In genomic region chr22:23696326-23696851, GRCh38 we compare ENCODE assay signal across 10 cellular contexts. TPM values are rescaled to one million over a fixed set of nuclear protein-coding genes. Genes with fewer than 3 reads are reported as not detected.
DNase-seq lines count a peak whose midpoint lies in the region; ATAC-seq and TF ChIP-seq lines count a peak whose summit lies in the region.
"Had no signal": no experiment of that assay in that cellular context is flagged by ENCODE, and none has a peak within 500 bp of the region (broad histone marks: within the 10 kb centered on the region; RNA-seq: fewer than 3 reads in every experiment).

No MANE protein-coding gene starts in this region.

- no peak for TF ChIP-seq CTCF in left lung (IDR thresholded peaks at IDR 0.05)
- no peak for TF ChIP-seq CTCF in GM23338 (conservative IDR thresholded peaks at IDR 0.05; ENCODE audit: low read depth in 2 of 2)

- no peak overlapping the region for H2BK5ac ChIP-seq in trophoblast cell (ENCODE audit: low read depth, low read length, poor library complexity)

- H3K9me3 ChIP-seq in left lung = no peaks in the 10 kb centered on the region
- peaks cover 3% of the 10 kb centered on the region for H3K9me3 ChIP-seq in trophoblast cell (ENCODE audit: insufficient read depth, low read depth, low read length)
- H3K9me3 ChIP-seq: ovary, SJSA1 had no signal

- H3K79me1 ChIP-seq in trophoblast cell (ENCODE audit: low read length) = no peaks in the 10 kb centered on the region

- no peaks in the 10 kb centered on the region for H3K9me2 ChIP-seq in GM23338 (ENCODE audit: insufficient read depth)

- no peaks in the 10 kb centered on the region for H3F3A ChIP-seq in GM23338 (replicated peaks; ENCODE audit: low read depth)

- no peak overlapping the region for H4K8ac ChIP-seq in trophoblast cell (ENCODE audit: low read depth, low read length)

- peak; percentile 72 for DNase-seq in activated CD8-positive, alpha-beta memory T cell treated with anti-CD3 and anti-CD28 coated beads, Interleukin-2, amount 50 U/mL, for 4 hours
- DNase-seq in left lung (peak; percentile 48 to 86), GM03348 (ENCODE audit: low spot score) (no peak), trophoblast cell (no peak), GM23338 (ENCODE audit: low spot score) (no peak)
- peak; percentile 61 for DNase-seq in stimulated activated naive B cell treated with anti-CD40 and anti-IgM and Interleukin-4, amounts not matched to agents 10 μg/mL and 1 μg/mL and 100 μg/mL, for 72 hours

- no peak overlapping the region for H2AFZ ChIP-seq in trophoblast cell (ENCODE audit: insufficient read depth, low read length, poor library complexity)
- no peak overlapping the region for H2AFZ ChIP-seq in GM23338

- H3K9me3 Mint-ChIP-seq in stimulated activated naive B cell treated with anti-CD40 and anti-IgM and Interleukin-4, amounts not matched to agents 10 μg/mL and 1 μg/mL and 100 μg/mL, for 72 hours = no peaks in the 10 kb centered on the region
- no peaks in the 10 kb centered on the region for H3K9me3 Mint-ChIP-seq in GM23338

- peak overlapping the region; percentile 98 for H3K27ac Mint-ChIP-seq in stimulated activated naive B cell treated with anti-CD40 and anti-IgM and Interleukin-4, amounts not matched to agents 10 μg/mL and 1 μg/mL and 100 μg/mL, for 72 hours
- no peak overlapping the region; the same call in 1 of the 2 replicates for H3K27ac Mint-ChIP-seq in GM23338

- whole genome bisulfite sequencing in trophoblast cell (ENCODE audit: extremely low coverage, insufficient coverage, insufficient read length) = no CpG with 5 or more reads among the region's 13 CpGs

- no peak overlapping the region for H2BK120ac ChIP-seq in trophoblast cell (ENCODE audit: insufficient read depth, low read length, poor library complexity)

- H3K79me2 ChIP-seq in trophoblast cell (ENCODE audit: control insufficient read depth, insufficient read depth, low read length, poor library complexity) (no peaks in the 10 kb centered on the region), GM23338 (replicated peaks; ENCODE audit: insufficient read depth) (peaks cover 9% of the 10 kb centered on the region)

- H4K91ac ChIP-seq in trophoblast cell (ENCODE audit: low read depth, low read length) = no peak overlapping the region

- intact Hi-C loops in left lung (cut with DNase I) = no loop called here

- no peaks in the 10 kb centered on the region for H3K27me3 ChIP-seq in left lung
- no peaks in the 10 kb centered on the region for H3K27me3 ChIP-seq in trophoblast cell (ENCODE audit: insufficient read depth, low read length)
- H3K27me3 ChIP-seq in GM23338 (ENCODE audit: insufficient read depth) = no peaks in the 10 kb centered on the region
- H3K27me3 ChIP-seq: ovary, SJSA1 had no signal

- peaks cover 0 to 24% of the 10 kb centered on the region in 2 donors for H3K4me1 ChIP-seq in left lung
- no peaks in the 10 kb centered on the region for H3K4me1 ChIP-seq in trophoblast cell (ENCODE audit: control insufficient read depth in 1 of 2, insufficient read depth in 2 of 2, low read length in 2 of 2)
- H3K4me1 ChIP-seq in GM23338 (ENCODE audit: insufficient read depth) = no peaks in the 10 kb centered on the region
- H3K4me1 ChIP-seq: SJSA1 had no signal

- H3K23ac ChIP-seq in trophoblast cell (ENCODE audit: low read length) = no peak overlapping the region

- H4K12ac ChIP-seq in trophoblast cell (ENCODE audit: low read depth, low read length) = no peak overlapping the region

- H3K4ac ChIP-seq in trophoblast cell (ENCODE audit: low read depth, low read length) = no peak overlapping the region

- no peaks in the 10 kb centered on the region for H3K27me3 Mint-ChIP-seq in stimulated activated naive B cell treated with anti-CD40 and anti-IgM and Interleukin-4, amounts not matched to agents 10 μg/mL and 1 μg/mL and 100 μg/mL, for 72 hours
- H3K27me3 Mint-ChIP-seq in GM23338 (ENCODE audit: insufficient read depth, low read depth, poor library complexity) = peaks cover 8% of the 10 kb centered on the region

- peaks cover 14% of the 10 kb centered on the region for H4K20me1 ChIP-seq in GM23338 (replicated peaks; ENCODE audit: insufficient read depth)

- no peak overlapping the region for H3K4me2 ChIP-seq in trophoblast cell (ENCODE audit: low read length)
- H3K4me2 ChIP-seq in GM23338 = no peak overlapping the region

- H3K9ac ChIP-seq in trophoblast cell (ENCODE audit: low read length) = no peak overlapping the region

- no peak overlapping the region for H2BK12ac ChIP-seq in trophoblast cell (ENCODE audit: low read length)

- H3K18ac ChIP-seq in trophoblast cell (ENCODE audit: low read length) = no peak overlapping the region

- H3K36me3 ChIP-seq in left lung = peaks cover 0 to 73% of the 10 kb centered on the region in 2 donors
- H3K36me3 ChIP-seq in trophoblast cell (ENCODE audit: control insufficient read depth in 1 of 2, insufficient read depth in 2 of 2, low read length in 2 of 2) = peaks cover 33 to 49% of the 10 kb centered on the region in 2 experiments
- H3K36me3 ChIP-seq in GM23338 (ENCODE audit: insufficient read depth) = peaks cover 18% of the 10 kb centered on the region
- H3K36me3 ChIP-seq: ovary had no signal

- H3K4me3 Mint-ChIP-seq in stimulated activated naive B cell treated with anti-CD40 and anti-IgM and Interleukin-4, amounts not matched to agents 10 μg/mL and 1 μg/mL and 100 μg/mL, for 72 hours = peak overlapping the region; percentile 79 to 80
- no peak overlapping the region for H3K4me3 Mint-ChIP-seq in GM23338

- ATAC-seq in GM19328 (IDR thresholded peaks at IDR 0.05; ENCODE audit: unreplicated experiment) (peak; percentile 73), HG03565 (IDR thresholded peaks at IDR 0.05; ENCODE audit: unreplicated experiment) (peak; percentile 81), left lung (peak; percentile 67), GM23338 (no peak)
- peak; percentile 100 for ATAC-seq in stimulated activated naive B cell treated with anti-CD40 and anti-IgM and Interleukin-4, amounts not matched to agents 10 μg/mL and 1 μg/mL and 100 μg/mL, for 72 hours (replicated peaks)

- peaks cover 30 to 53% of the 10 kb centered on the region in 2 donors for H3K36me3 Mint-ChIP-seq in stimulated activated naive B cell treated with anti-CD40 and anti-IgM and Interleukin-4, amounts not matched to agents 10 μg/mL and 1 μg/mL and 100 μg/mL, for 72 hours
- H3K36me3 Mint-ChIP-seq in GM23338 (ENCODE audit: low read depth) = peaks cover 21% of the 10 kb centered on the region

- peak overlapping the region in 1 of 2 donors; percentile 29 for H3K4me3 ChIP-seq in left lung
- no peak overlapping the region for H3K4me3 ChIP-seq in trophoblast cell (ENCODE audit: low read depth, low read length)
- H3K4me3 ChIP-seq in GM23338 = no peak overlapping the region
- H3K4me3 ChIP-seq: ovary, SJSA1 had no signal

- no peak overlapping the region for H3K14ac ChIP-seq in trophoblast cell (ENCODE audit: low read length)

- no peak overlapping the region for H2AK5ac ChIP-seq in trophoblast cell (ENCODE audit: low read length)

- H3K27ac ChIP-seq in left lung (peak overlapping the region in 1 of 2 donors; percentile 89), trophoblast cell (ENCODE audit: low read depth, low read length) (no peak overlapping the region), GM23338 (ENCODE audit: low read depth) (no peak overlapping the region)
- H3K27ac ChIP-seq: ovary, SJSA1 had no signal

- peaks cover 24 to 40% of the 10 kb centered on the region in 2 donors for H3K4me1 Mint-ChIP-seq in stimulated activated naive B cell treated with anti-CD40 and anti-IgM and Interleukin-4, amounts not matched to agents 10 μg/mL and 1 μg/mL and 100 μg/mL, for 72 hours
- no peaks in the 10 kb centered on the region for H3K4me1 Mint-ChIP-seq in GM23338

TF ChIP-seq in GM23338, 12 proteins besides CTCF, POLR2A, EP300 and RAD21 (continues in another document):
- TF ChIP-seq, protein P1, sequence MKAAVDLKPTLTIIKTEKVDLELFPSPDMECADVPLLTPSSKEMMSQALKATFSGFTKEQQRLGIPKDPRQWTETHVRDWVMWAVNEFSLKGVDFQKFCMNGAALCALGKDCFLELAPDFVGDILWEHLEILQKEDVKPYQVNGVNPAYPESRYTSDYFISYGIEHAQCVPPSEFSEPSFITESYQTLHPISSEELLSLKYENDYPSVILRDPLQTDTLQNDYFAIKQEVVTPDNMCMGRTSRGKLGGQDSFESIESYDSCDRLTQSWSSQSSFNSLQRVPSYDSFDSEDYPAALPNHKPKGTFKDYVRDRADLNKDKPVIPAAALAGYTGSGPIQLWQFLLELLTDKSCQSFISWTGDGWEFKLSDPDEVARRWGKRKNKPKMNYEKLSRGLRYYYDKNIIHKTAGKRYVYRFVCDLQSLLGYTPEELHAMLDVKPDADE (IDR thresholded peaks at IDR 0.05) = no peak
- TF ChIP-seq NANOG (IDR thresholded peaks at IDR 0.05; ENCODE audit: borderline replicate concordance) (no peak), POLR2AphosphoS5 (IDR thresholded peaks at IDR 0.05; ENCODE audit: low read depth) (no peak), JUNB (IDR thresholded peaks at IDR 0.05; ENCODE audit: unreplicated experiment) (no peak), EZH2 (IDR thresholded peaks at IDR 0.05; ENCODE audit: low read depth, unreplicated experiment) (no peak)

RNA-seq across cellular contexts. Expression of gene RGL4, which starts 5.6 kb away (rescaled TPM):
- total RNA-seq in left lung = 1 to 10 TPM in 1 of 2 donors, under 1 TPM in 1; 0.15 to 4.6 TPM
- polyA plus RNA-seq in trophoblast cell (2013) = not detected in 2 replicates
- not detected in 2 replicates for total RNA-seq in GM23338 (2014; rRNA removed; shearing (Covaris generic))
- 0.07 and 0.16 TPM in 2 replicates for polyA plus RNA-seq in GM23338 (2016; fragmentation: Nextera tagmentation; extraction: Ambion mirVana)
- total RNA-seq: SJSA1 had no signal

RNA-seq across cellular contexts. Expression of gene ZNF70, which starts 54.5 kb away (rescaled TPM):
- total RNA-seq in left lung = 1 to 10 TPM; 5.9 to 6.0 TPM
- 2.0 TPM in 2 replicates for polyA plus RNA-seq in trophoblast cell (2013)
- total RNA-seq in GM23338 (2014; rRNA removed; shearing (Covaris generic)) = 2.6 TPM in 2 replicates
- 0.19 and 0.45 TPM in 2 replicates for polyA plus RNA-seq in GM23338 (2016; fragmentation: Nextera tagmentation; extraction: Ambion mirVana)

RNA-seq across cellular contexts. Expression of gene VPREB3, which starts 57.8 kb away (rescaled TPM):
- not detected for total RNA-seq in left lung
- 0.19 and 0.37 TPM in 2 replicates for polyA plus RNA-seq in trophoblast cell (2013)
- not detected in 2 replicates for total RNA-seq in GM23338 (2014; rRNA removed; shearing (Covaris generic))
- polyA plus RNA-seq in GM23338 (2016; fragmentation: Nextera tagmentation; extraction: Ambion mirVana) = 1.1 and 2.1 TPM in 2 replicates
- total RNA-seq: SJSA1 had no signal
- polyA plus RNA-seq: ovary had no signal

Comparison
In these comparisons a context has a peak if more than half of its experiments do, and no peak if none do; other contexts are left out.
1. DNase-seq: peak in activated CD8-positive, alpha-beta memory T cell treated with anti-CD3 and anti-CD28 coated beads, Interleukin-2, amount 50 U/mL, for 4 hours (single experiment), left lung (2 of 2) and stimulated activated naive B cell treated with anti-CD40 and anti-IgM and Interleukin-4, amounts not matched to agents 10 μg/mL and 1 μg/mL and 100 μg/mL, for 72 hours (single experiment); none in GM03348 (single experiment), trophoblast cell (0 of 2) and GM23338 (single experiment).